1 cellular context compared by ENCODE assay signal in genomic region chr9:97853056-97853843, GRCh38.
TF ChIP-seq lines count a peak whose summit lies in the region.

Gene FOXE1, plus strand, starts transcription at chr9:97853226. Its CDS starts 689 bp downstream, at chr9:97853915.

TF ChIP-seq in liver, 16 proteins besides CTCF, POLR2A, EP300 and RAD21 (continued from another document):
- no peak for TF ChIP-seq GABPA (IDR thresholded peaks at IDR 0.05 in 1 of 2, conservative IDR thresholded peaks at IDR 0.05 in 1 of 2)
- TF ChIP-seq JUND (IDR thresholded peaks at IDR 0.05): no peak
TF ChIP-seq in liver: peak in this region for 0.
